ENCODE assay signal across 38 cellular contexts in genomic region chr6:36296240-36296639, GRCh38. TPM values are rescaled to one million over a fixed set of nuclear protein-coding genes. Genes with fewer than 3 reads are reported as not detected.
DNase-seq lines count a peak whose midpoint lies in the region; ATAC-seq and TF ChIP-seq lines count a peak whose summit lies in the region.
"Had no signal": no experiment of that assay in that cellular context is flagged by ENCODE, and none has a peak within 500 bp of the region (broad histone marks: within the 10 kb centered on the region; RNA-seq: fewer than 3 reads in every experiment).

No MANE protein-coding gene starts in this region.

- no peaks in the 10 kb centered on the region for H3K36me3 ChIP-seq in BJ (ENCODE audit: control insufficient read depth, insufficient read depth, low read length)
- H3K36me3 ChIP-seq in HEK293 (ENCODE audit: control insufficient read depth in 2 of 2, insufficient read depth in 1 of 2, low read length in 2 of 2) = no peaks in the 10 kb centered on the region
- no peaks in the 10 kb centered on the region for H3K36me3 ChIP-seq in naive thymus-derived CD4-positive, alpha-beta T cell (ENCODE audit: control insufficient read depth in 2 of 3, insufficient read depth in 3 of 3, low read length in 3 of 3)
- H3K36me3 ChIP-seq: brain microvascular endothelial cell, heart right ventricle, lower lobe of right lung, MG63, Peyer's patch, tibial nerve had no signal

- intact Hi-C loops in naive thymus-derived CD4-positive, alpha-beta T cell (cut with micrococcal nuclease) = no loop called here

- peaks cover 5% of the 10 kb centered on the region for H3K27me3 ChIP-seq in BJ (ENCODE audit: control insufficient read depth, insufficient read depth, low read length)
- no peaks in the 10 kb centered on the region for H3K27me3 ChIP-seq in naive thymus-derived CD4-positive, alpha-beta T cell (ENCODE audit: control insufficient read depth in 2 of 2, insufficient read depth in 2 of 2, low read length in 2 of 2)
- H3K27me3 ChIP-seq: MG63, Peyer's patch, tibial nerve had no signal

- H3K27ac Mint-ChIP-seq in naive thymus-derived CD4-positive, alpha-beta T cell = no peak overlapping the region
- H3K27ac Mint-ChIP-seq: activated naive CD4-positive, alpha-beta T cell treated with anti-CD3 and anti-CD28 coated beads, Interleukin-2, amount 10 ng/mL, durations not matched to agents 7 days and 5 days had no signal

- TF ChIP-seq CTCF in BJ (IDR thresholded peaks at IDR 0.05; ENCODE audit: insufficient read depth, low read depth, low read length) = no peak
- no peak for TF ChIP-seq CTCF in HEK293 (tag by site-specific recombination; IDR thresholded peaks at IDR 0.05)

- H3K36me3 Mint-ChIP-seq in naive thymus-derived CD4-positive, alpha-beta T cell = no peaks in the 10 kb centered on the region
- H3K36me3 Mint-ChIP-seq: activated naive CD4-positive, alpha-beta T cell treated with anti-CD3 and anti-CD28 coated beads, Interleukin-2, amount 10 ng/mL, durations not matched to agents 7 days and 5 days; naive thymus-derived CD8-positive, alpha-beta T cell had no signal

- H3K4me3 Mint-ChIP-seq in naive thymus-derived CD4-positive, alpha-beta T cell = no peak overlapping the region
- H3K4me3 Mint-ChIP-seq: activated naive CD4-positive, alpha-beta T cell treated with anti-CD3 and anti-CD28 coated beads, Interleukin-2, amount 10 ng/mL, durations not matched to agents 7 days and 5 days; naive thymus-derived CD8-positive, alpha-beta T cell had no signal

- DNase-seq in BJ (ENCODE audit: low read depth) (peak; percentile 10), epithelial cell of prostate (ENCODE audit: low read depth, low spot score) (no peak), NCI-H526 (lab: John Stamatoyannopoulos, UW) (no peak), NCI-H1092 (lab: John Stamatoyannopoulos, UW) (no peak)
- no peak for DNase-seq in naive thymus-derived CD4-positive, alpha-beta T cell
- DNase-seq: activated CD4-positive, alpha-beta T cell treated with anti-CD3 and anti-CD28 coated beads, Interleukin-2, amount 50 U/mL, for 48 hours; activated CD8-positive, alpha-beta memory T cell treated with anti-CD3 and anti-CD28 coated beads, Interleukin-2, amount 50 U/mL, for 4 hours; activated naive CD4-positive, alpha-beta T cell treated with anti-CD3 and anti-CD28 coated beads, Interleukin-2, amount 10 ng/mL, durations not matched to agents 7 days and 5 days; amygdala; brain microvascular endothelial cell; C1 segment of cervical spinal cord; DMS79 treated with DMSO at 0.1 percent for 48 hours; foreskin melanocyte; GF-D8; heart right ventricle; kidney glomerular epithelial cell; lower lobe of right lung; MG63; naive thymus-derived CD8-positive, alpha-beta T cell; NCI-H1436; NCI-H2107; NCI-H345; NCI-H774; occipital lobe; Peyer's patch; psoas muscle; SHP77 treated with DMSO at 0.1 percent for 48 hours; stimulated activated CD4-positive, alpha-beta T cell treated with anti-CD3 and anti-CD28 coated beads, Interleukin-12 subunit alpha, Interleukin-12 subunit beta, amount 100 ng/mL, for 4 hours; stimulated activated CD4-positive, alpha-beta T cell treated with anti-CD3 and anti-CD28 coated beads, Interleukin-2, amount 100 ng/mL, for 48 hours had no signal

- no peaks in the 10 kb centered on the region for H3K9me3 Mint-ChIP-seq in naive thymus-derived CD4-positive, alpha-beta T cell
- H3K9me3 Mint-ChIP-seq: activated naive CD4-positive, alpha-beta T cell treated with anti-CD3 and anti-CD28 coated beads, Interleukin-2, amount 10 ng/mL, durations not matched to agents 7 days and 5 days; naive thymus-derived CD8-positive, alpha-beta T cell had no signal

- no peaks in the 10 kb centered on the region for H3K4me1 ChIP-seq in HEK293 (ENCODE audit: control insufficient read depth, insufficient read depth, low read length)
- no peaks in the 10 kb centered on the region for H3K4me1 ChIP-seq in naive thymus-derived CD4-positive, alpha-beta T cell (ENCODE audit: control insufficient read depth in 2 of 2, insufficient read depth in 2 of 2, low read length in 2 of 2)
- H3K4me1 ChIP-seq: psoas muscle had no signal

- POLR2A ChIA-PET in BJ (lab: Charles Lee) (no interaction called here), HEK293 (lab: Yijun Ruan, JAX) (no interaction called here)
- POLR2A ChIA-PET in naive thymus-derived CD4-positive, alpha-beta T cell (lab: Charles Lee) = no interaction called here

- no peak overlapping the region for H3K27ac ChIP-seq in HEK293 (ENCODE audit: extremely low read depth, low read depth, low read length)
- peak overlapping the region; percentile 31 for H3K27ac ChIP-seq in epithelial cell of prostate
- no peak overlapping the region for H3K27ac ChIP-seq in naive thymus-derived CD4-positive, alpha-beta T cell (ENCODE audit: low read depth, low read length)
- H3K27ac ChIP-seq: brain microvascular endothelial cell, heart right ventricle, KMS-11, lower lobe of right lung, Peyer's patch, psoas muscle, tibial nerve had no signal

- H3K4me3 ChIP-seq in BJ (ENCODE audit: low read depth, low read length) (no peak overlapping the region), HEK293 (ENCODE audit: low read depth, low read length) (no peak overlapping the region)
- no peak overlapping the region for H3K4me3 ChIP-seq in naive thymus-derived CD4-positive, alpha-beta T cell (ENCODE audit: low read length)
- H3K4me3 ChIP-seq: heart right ventricle, lower lobe of right lung, MG63, Peyer's patch, psoas muscle, tibial nerve had no signal

- peak; percentile 25 for ATAC-seq in naive thymus-derived CD4-positive, alpha-beta T cell
- ATAC-seq in HG03196 (IDR thresholded peaks at IDR 0.05; ENCODE audit: unreplicated experiment) (no peak), HG03045 (IDR thresholded peaks at IDR 0.05; ENCODE audit: unreplicated experiment) (no peak)
- ATAC-seq: activated CD4-positive, CD25-positive, alpha-beta regulatory T cell treated with anti-CD3 and anti-CD28 coated beads, Interleukin-2, amount 50 U/mL, for 24 hours; heart right ventricle; lower lobe of right lung; naive thymus-derived CD8-positive, alpha-beta T cell; psoas muscle; sciatic nerve had no signal

- CTCF ChIA-PET in BJ (lab: Yijun Ruan, JAX) = interaction anchor here (0.6 to 1.1 kb wide), 7 partner anchors 9 to 1837 kb away, joined by 3 to 4 read pairs (median 4); partner anchors contain the start of gene ETV7
- CTCF ChIA-PET in HEK293 (lab: Yijun Ruan, JAX) = interaction anchor here (0.6 to 1.9 kb wide), 8 partner anchors 24 to 264 kb away, joined by 3 to 8 read pairs (median 4); no protein-coding TSS in a partner anchor
- CTCF ChIA-PET in naive thymus-derived CD4-positive, alpha-beta T cell (lab: Charles Lee) = interaction anchor here (0.7 to 1.0 kb wide), 2 partner anchors 9 to 10 kb away, joined by 3 to 4 read pairs; no protein-coding TSS in a partner anchor

- no peaks in the 10 kb centered on the region for H3K9me3 ChIP-seq in HEK293 (ENCODE audit: control insufficient read depth, insufficient read depth, low read depth, low read length)
- no peaks in the 10 kb centered on the region for H3K9me3 ChIP-seq in naive thymus-derived CD4-positive, alpha-beta T cell (ENCODE audit: control insufficient read depth in 2 of 3, low read length in 3 of 3)
- H3K9me3 ChIP-seq: heart right ventricle, lower lobe of right lung, MG63, Peyer's patch, psoas muscle, tibial nerve had no signal

- H3K27me3 Mint-ChIP-seq in naive thymus-derived CD4-positive, alpha-beta T cell = peaks cover 0 to 24% (median 0%) of the 10 kb centered on the region in 5 donors

- H3K4me1 Mint-ChIP-seq in naive thymus-derived CD4-positive, alpha-beta T cell = peaks cover 0 to 6% (median 0%) of the 10 kb centered on the region in 7 donors
- H3K4me1 Mint-ChIP-seq: activated naive CD4-positive, alpha-beta T cell treated with anti-CD3 and anti-CD28 coated beads, Interleukin-2, amount 10 ng/mL, durations not matched to agents 7 days and 5 days had no signal

TF ChIP-seq in HEK293, 187 proteins besides CTCF, POLR2A, EP300 and RAD21:
- peak; percentile 46; the same call in 1 of the 2 replicates for TF ChIP-seq ZNF121 (tag by site-specific recombination; IDR thresholded peaks at IDR 0.05)
- TF ChIP-seq ZNF639 (tag by site-specific recombination; IDR thresholded peaks at IDR 0.05) = no peak
- TF ChIP-seq ZNF146 (tag by site-specific recombination; IDR thresholded peaks at IDR 0.05) = peak; percentile 85
- TF ChIP-seq PRDM6 (tag by site-specific recombination; IDR thresholded peaks at IDR 0.05) = no peak
- 0 out of 2 replicates have a peak, but pooled peaks have one; percentile 31 for TF ChIP-seq ZNF664 (tag by site-specific recombination; IDR thresholded peaks at IDR 0.05)

RNA-seq across cellular contexts. Expression of gene PNPLA1, which starts 26.4 kb away (rescaled TPM):
- polyA plus RNA-seq in BJ (2011; rRNA removed) = not detected in 2 replicates
- polyA minus RNA-seq in BJ (2011; rRNA and poly(A)+ RNA removed) = not detected in 2 replicates
- total RNA-seq in naive thymus-derived CD4-positive, alpha-beta T cell = 1 to 10 TPM in 1 of 5 experiments, under 1 TPM in 1, not detected in 3; 0.66 to 2.0 TPM
- not detected for polyA plus RNA-seq in naive thymus-derived CD4-positive, alpha-beta T cell
- total RNA-seq: H1; naive thymus-derived CD8-positive, alpha-beta T cell; occipital lobe; psoas muscle; T-helper 2 cell treated with Interferon-gamma antibody and Interleukin-4, amounts not matched to agents 100 ng/mL and 5 ng/mL, for 36 hours had no signal
- polyA plus RNA-seq: H1; heart right ventricle; naive thymus-derived CD8-positive, alpha-beta T cell had no signal

RNA-seq across cellular contexts. Expression of gene BNIP5, which starts 40.4 kb away (rescaled TPM):
- polyA plus RNA-seq in BJ (2011; rRNA removed) = not detected in 2 replicates
- polyA minus RNA-seq in BJ (2011; rRNA and poly(A)+ RNA removed) = not detected in 2 replicates
- total RNA-seq in naive thymus-derived CD4-positive, alpha-beta T cell = under 1 TPM in 1 of 5 experiments, not detected in 4; 0.05 TPM
- not detected for polyA plus RNA-seq in naive thymus-derived CD4-positive, alpha-beta T cell
- total RNA-seq: H1; heart right ventricle; lower lobe of right lung; naive thymus-derived CD8-positive, alpha-beta T cell; occipital lobe; psoas muscle; sciatic nerve; T-helper 2 cell treated with Interferon-gamma antibody and Interleukin-4, amounts not matched to agents 100 ng/mL and 5 ng/mL, for 36 hours; tibial nerve had no signal
- polyA plus RNA-seq: H1; heart right ventricle; naive thymus-derived CD8-positive, alpha-beta T cell had no signal
